18 cellular contexts compared by ENCODE assay signal in genomic region chr1:43034778-43035177, GRCh38.
A peak's percentile ranks its signal among the peaks of the same experiment; 100 is the strongest.
DNase-seq lines count a peak whose midpoint lies in the region; ATAC-seq, FAIRE-seq and TF ChIP-seq lines count a peak whose summit lies in the region.
"Had no signal": no experiment of that assay in that cellular context is flagged by ENCODE, and none has a peak within 500 bp of the region (broad histone marks: within the 10 kb centered on the region; RNA-seq: fewer than 3 reads in every experiment).

No MANE protein-coding gene starts in this region.

- H3K79me1 ChIP-seq in mesenchymal stem cell (replicated peaks; ENCODE audit: low read length, poor library complexity, severe bottlenecking) = no peaks in the 10 kb centered on the region

- H2BK12ac ChIP-seq in mesenchymal stem cell (ENCODE audit: low read length in 2 of 2) = no peak overlapping the region

- H3K4me1 Mint-ChIP-seq in activated T-helper 17 cell treated with anti-CD3 and anti-CD28 coated beads, Interleukin-2, amount 50 U/mL, for 72 hours = peaks cover 9% of the 10 kb centered on the region

- peak; percentile 37 for DNase-seq in Jurkat, Clone E6-1 (ENCODE audit: low read depth, low spot score)
- DNase-seq in mesenchymal stem cell (no peak), RCC 7860 (ENCODE audit: low spot score) (no peak), NCI-H2107 treated with DMSO at 0.1 percent for 48 hours (lab: John Stamatoyannopoulos, UW; ENCODE audit: unreplicated experiment) (no peak), foreskin keratinocyte (no peak)
- DNase-seq: BE2C; EL; glutamatergic neuron; NCI-H1694 treated with DMSO at 0.1 percent for 48 hours; NCI-H526; retina; stimulated activated CD4-positive, alpha-beta T cell treated with anti-CD3 and anti-CD28 coated beads, Interleukin-2, amount 100 ng/mL, for 48 hours; T-helper 9 cell had no signal

- no peaks in the 10 kb centered on the region for H3K9me3 Mint-ChIP-seq in activated T-helper 17 cell treated with anti-CD3 and anti-CD28 coated beads, Interleukin-2, amount 50 U/mL, for 72 hours

- H4K91ac ChIP-seq in mesenchymal stem cell (ENCODE audit: low read length) = no peak overlapping the region

- H3K9me3 ChIP-seq in BLaER1 = no peaks in the 10 kb centered on the region
- no peaks in the 10 kb centered on the region for H3K9me3 ChIP-seq in mesenchymal stem cell (ENCODE audit: control insufficient read depth, low read length)
- H3K9me3 ChIP-seq: BE2C had no signal

- H3K4ac ChIP-seq in mesenchymal stem cell (ENCODE audit: low read depth in 1 of 2, low read length in 2 of 2) = no peak overlapping the region

- H3K4me1 ChIP-seq in BLaER1 = peaks cover 18% of the 10 kb centered on the region
- peaks cover 2% of the 10 kb centered on the region for H3K4me1 ChIP-seq in mesenchymal stem cell (ENCODE audit: control insufficient read depth, insufficient read depth, low read depth, low read length)
- peaks cover 12% of the 10 kb centered on the region for H3K4me1 ChIP-seq in foreskin keratinocyte
- H3K4me1 ChIP-seq: BE2C had no signal

- H3K27me3 Mint-ChIP-seq in activated T-helper 17 cell treated with anti-CD3 and anti-CD28 coated beads, Interleukin-2, amount 50 U/mL, for 72 hours = no peaks in the 10 kb centered on the region

- H2AFZ ChIP-seq in mesenchymal stem cell (ENCODE audit: low read depth, low read length) = no peak overlapping the region

- H3K23ac ChIP-seq in mesenchymal stem cell (ENCODE audit: low read length in 2 of 2) = no peak overlapping the region

- H3K27me3 ChIP-seq in BLaER1 (no peaks in the 10 kb centered on the region), mesenchymal stem cell (ENCODE audit: control insufficient read depth in 1 of 2, insufficient read depth in 1 of 2, low read length in 2 of 2) (peaks cover 0 to 12% of the 10 kb centered on the region in 2 experiments), foreskin keratinocyte (no peaks in the 10 kb centered on the region)
- H3K27me3 ChIP-seq: BE2C had no signal

- peak overlapping the region; percentile 64 for H3K4me3 Mint-ChIP-seq in activated T-helper 17 cell treated with anti-CD3 and anti-CD28 coated beads, Interleukin-2, amount 50 U/mL, for 72 hours

- H2AK5ac ChIP-seq in mesenchymal stem cell (ENCODE audit: low read length, severe bottlenecking) = peak overlapping the region; percentile 63

- no peak overlapping the region for H3K4me3 ChIP-seq in BLaER1
- no peak overlapping the region for H3K4me3 ChIP-seq in Jurkat, Clone E6-1 (ENCODE audit: low read length)
- no peak overlapping the region for H3K4me3 ChIP-seq in mesenchymal stem cell (ENCODE audit: insufficient read depth in 1 of 2, low read depth in 1 of 2, low read length in 2 of 2)
- H3K4me3 ChIP-seq: GM12878 had no signal

- no peak overlapping the region for H3K9ac ChIP-seq in BLaER1
- no peak overlapping the region for H3K9ac ChIP-seq in mesenchymal stem cell (ENCODE audit: low read length)

- H3K4me2 ChIP-seq in BLaER1 = peak overlapping the region; percentile 29
- H3K4me2 ChIP-seq in mesenchymal stem cell (ENCODE audit: low read length, poor library complexity, severe bottlenecking) = no peak overlapping the region

- H2BK120ac ChIP-seq in mesenchymal stem cell (ENCODE audit: low read depth, low read length) = no peak overlapping the region

- no peak for TF ChIP-seq CTCF in foreskin keratinocyte (conservative IDR thresholded peaks at IDR 0.05)

- no peak for FAIRE-seq in RCC 7860 (lab: Jason Lieb, UNC)
- FAIRE-seq: endothelial cell of umbilical vein, GM12878 had no signal

- no peak overlapping the region for H3K18ac ChIP-seq in mesenchymal stem cell (ENCODE audit: low read depth in 1 of 2, low read length in 2 of 2)

- H2BK5ac ChIP-seq in mesenchymal stem cell (ENCODE audit: low read depth, low read length, poor library complexity, severe bottlenecking) = no peak overlapping the region

- H2BK15ac ChIP-seq in mesenchymal stem cell (ENCODE audit: low read depth, poor library complexity, severe bottlenecking) = no peak overlapping the region

- H3K27ac ChIP-seq in BLaER1 (peak overlapping the region; percentile 1; the same call in 1 of the 2 replicates), mesenchymal stem cell (ENCODE audit: low read length, poor library complexity, severe bottlenecking) (no peak overlapping the region), foreskin keratinocyte (no peak overlapping the region)

- no peaks in the 10 kb centered on the region for H3K36me3 ChIP-seq in BLaER1
- no peaks in the 10 kb centered on the region for H3K36me3 ChIP-seq in mesenchymal stem cell (ENCODE audit: control insufficient read depth in 1 of 2, insufficient read depth in 2 of 2, low read depth in 1 of 2, low read length in 2 of 2)
- H3K36me3 ChIP-seq: BE2C had no signal

- H3K27ac Mint-ChIP-seq in activated T-helper 17 cell treated with anti-CD3 and anti-CD28 coated beads, Interleukin-2, amount 50 U/mL, for 72 hours = peak overlapping the region; percentile 93

- no peak overlapping the region for H3K14ac ChIP-seq in mesenchymal stem cell (ENCODE audit: low read length in 2 of 2)

- peak; percentile 75 for ATAC-seq in activated T-helper 17 cell treated with anti-CD3 and anti-CD28 coated beads, Interleukin-2, amount 50 U/mL, for 72 hours (replicated peaks)
- ATAC-seq in GM19035 (IDR thresholded peaks at IDR 0.05; ENCODE audit: unreplicated experiment) (no peak), foreskin keratinocyte (no peak)
- ATAC-seq: GM12878 had no signal

- no peaks in the 10 kb centered on the region for H4K20me1 ChIP-seq in BLaER1

- WGBS in mesenchymal stem cell = 89% methylated on average over 4 of the region's 4 CpGs

- no peaks in the 10 kb centered on the region for H3K36me3 Mint-ChIP-seq in activated T-helper 17 cell treated with anti-CD3 and anti-CD28 coated beads, Interleukin-2, amount 50 U/mL, for 72 hours (ENCODE audit: low read depth)

- no peak overlapping the region for H4K8ac ChIP-seq in mesenchymal stem cell (ENCODE audit: low read length)
